In the genomic region with DNA sequence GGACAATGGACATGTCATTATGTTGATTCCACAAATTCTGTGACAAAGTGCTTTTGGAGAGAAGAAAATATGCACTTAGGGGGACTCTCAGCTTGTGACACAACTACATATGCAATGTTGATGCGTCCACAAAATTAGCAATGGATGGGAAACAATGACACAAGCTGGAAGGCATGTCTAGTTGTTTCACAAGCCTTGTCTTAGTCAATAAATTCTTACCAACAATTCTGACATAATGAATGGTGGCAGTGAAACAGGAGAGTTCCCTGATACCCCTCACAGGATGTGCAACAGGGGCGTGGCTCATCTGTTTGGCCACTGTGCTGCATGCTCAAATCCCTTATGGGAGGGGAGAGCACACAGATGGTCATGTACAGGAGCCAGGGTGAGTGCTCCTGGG, we compare ENCODE assay signal across 8 cellular contexts.
"Had no signal": no experiment of that assay in that cellular context is flagged by ENCODE, and none has a peak within 500 bp of the region (broad histone marks: within the 10 kb centered on the region; RNA-seq: fewer than 3 reads in every experiment).

No MANE protein-coding gene starts in this region.

- FAIRE-seq: HTR-8/SVneo, K562 had no signal

- H3K9me3 ChIP-seq: HAP-1 had no signal

- H3K36me3 ChIP-seq: HAP-1 had no signal

- H2AFZ ChIP-seq: GM23248 had no signal

- H3K27ac ChIP-seq: GM23248 had no signal

- H3K4me1 ChIP-seq: HAP-1 had no signal

- DNase-seq: GM23248, GOT3, H7, IMR-90, KG1 had no signal

- H3K9ac ChIP-seq: GM23248 had no signal

- H3K4me3 ChIP-seq: GM23248, HAP-1, K562 had no signal
